ENCODE assay signal across 10 cellular contexts in genomic region chr12:47799357-47799955, GRCh38. TPM values are rescaled to one million over a fixed set of nuclear protein-coding genes. Genes with fewer than 3 reads are reported as not detected.
DNase-seq lines count a peak whose midpoint lies in the region; ATAC-seq and TF ChIP-seq lines count a peak whose summit lies in the region.
"Had no signal": no experiment of that assay in that cellular context is flagged by ENCODE, and none has a peak within 500 bp of the region (broad histone marks: within the 10 kb centered on the region; RNA-seq: fewer than 3 reads in every experiment).

No MANE protein-coding gene starts in this region.

- H3K4me1 ChIP-seq in naive thymus-derived CD4-positive, alpha-beta T cell (ENCODE audit: control insufficient read depth in 2 of 2, insufficient read depth in 2 of 2, low read length in 2 of 2) = peaks cover 16 to 55% of the 10 kb centered on the region in 2 donors
- H3K4me1 ChIP-seq in transverse colon = peaks cover 46 to 54% (median 51%) of the 10 kb centered on the region in 4 donors

- H3K9me3 ChIP-seq in naive thymus-derived CD4-positive, alpha-beta T cell (ENCODE audit: control insufficient read depth in 2 of 3, low read length in 3 of 3) = no peaks in the 10 kb centered on the region
- no peaks in the 10 kb centered on the region for H3K9me3 ChIP-seq in transverse colon

- ATAC-seq in activated CD8-positive, alpha-beta memory T cell treated with anti-CD3 and anti-CD28 coated beads, Interleukin-2, amount 10 ng/mL, durations not matched to agents 7 days and 5 days = no peak
- no peak for ATAC-seq in naive thymus-derived CD4-positive, alpha-beta T cell
- no peak for ATAC-seq in GM19035 (IDR thresholded peaks at IDR 0.05; ENCODE audit: unreplicated experiment)
- ATAC-seq in left colon = no peak

- no peaks in the 10 kb centered on the region for H3K9me3 Mint-ChIP-seq in activated CD8-positive, alpha-beta memory T cell treated with anti-CD3 and anti-CD28 coated beads, Interleukin-2, amount 10 ng/mL, durations not matched to agents 7 days and 5 days (ENCODE audit: low read depth)
- H3K9me3 Mint-ChIP-seq in endothelial cell (ENCODE audit: unreplicated experiment) = no peaks in the 10 kb centered on the region
- no peaks in the 10 kb centered on the region for H3K9me3 Mint-ChIP-seq in naive thymus-derived CD4-positive, alpha-beta T cell

- peaks cover 21% of the 10 kb centered on the region for H3K36me3 Mint-ChIP-seq in activated CD8-positive, alpha-beta memory T cell treated with anti-CD3 and anti-CD28 coated beads, Interleukin-2, amount 10 ng/mL, durations not matched to agents 7 days and 5 days
- peaks cover 28% of the 10 kb centered on the region for H3K36me3 Mint-ChIP-seq in endothelial cell (ENCODE audit: low read depth, unreplicated experiment)
- peaks cover 0 to 17% (median 9%) of the 10 kb centered on the region in 5 donors for H3K36me3 Mint-ChIP-seq in naive thymus-derived CD4-positive, alpha-beta T cell

- DNase-seq in activated CD8-positive, alpha-beta memory T cell treated with anti-CD3 and anti-CD28 coated beads, Interleukin-2, amount 10 ng/mL, durations not matched to agents 7 days and 5 days = no peak
- DNase-seq in activated CD8-positive, alpha-beta memory T cell treated with anti-CD3 and anti-CD28 coated beads, Interleukin-2, amount 50 U/mL, for 4 hours = no peak
- DNase-seq in endothelial cell (ENCODE audit: low spot score) = no peak
- DNase-seq in naive thymus-derived CD4-positive, alpha-beta T cell = no peak
- no peak for DNase-seq in transverse colon
- no peak for DNase-seq in NCI-H748 (lab: John Stamatoyannopoulos, UW; ENCODE audit: unreplicated experiment)
- no peak for DNase-seq in left colon
- DNase-seq: NCI-H1092 had no signal

- 78% methylated on average over 7 of the region's 7 CpGs; no CpG with 5 or more reads in 1 of the 2 donors for WGBS in transverse colon (ENCODE audit: low coverage in 1 of 2), 2 donors

- intact Hi-C loops in naive thymus-derived CD4-positive, alpha-beta T cell (cut with micrococcal nuclease) = no loop called here
- intact Hi-C loops in transverse colon (cut with DNase I; ENCODE audit: low total_unique reads) (no loop called here), left colon (cut with DNase I, micrococcal nuclease) (loop anchor here in 1 of 2 donors (5.0 kb wide), 1 partner anchor 38 kb away; no protein-coding TSS in a partner anchor)

- no peaks in the 10 kb centered on the region for H3K27me3 ChIP-seq in naive thymus-derived CD4-positive, alpha-beta T cell (ENCODE audit: control insufficient read depth in 2 of 2, insufficient read depth in 2 of 2, low read length in 2 of 2)
- H3K27me3 ChIP-seq in transverse colon = no peaks in the 10 kb centered on the region

- H3K27me3 Mint-ChIP-seq in activated CD8-positive, alpha-beta memory T cell treated with anti-CD3 and anti-CD28 coated beads, Interleukin-2, amount 10 ng/mL, durations not matched to agents 7 days and 5 days = no peaks in the 10 kb centered on the region
- H3K27me3 Mint-ChIP-seq in endothelial cell (ENCODE audit: unreplicated experiment) = peaks cover 32% of the 10 kb centered on the region
- H3K27me3 Mint-ChIP-seq in naive thymus-derived CD4-positive, alpha-beta T cell = no peaks in the 10 kb centered on the region

- H3K36me3 ChIP-seq in naive thymus-derived CD4-positive, alpha-beta T cell (ENCODE audit: control insufficient read depth in 2 of 3, insufficient read depth in 3 of 3, low read length in 3 of 3) = peaks cover 0 to 67% (median 28%) of the 10 kb centered on the region in 3 experiments
- peaks cover 0 to 17% (median 6%) of the 10 kb centered on the region in 4 donors for H3K36me3 ChIP-seq in transverse colon

- no peak for TF ChIP-seq EP300 in transverse colon (IDR thresholded peaks at IDR 0.05; ENCODE audit: low read depth)

- no peak overlapping the region for H3K4me3 Mint-ChIP-seq in activated CD8-positive, alpha-beta memory T cell treated with anti-CD3 and anti-CD28 coated beads, Interleukin-2, amount 10 ng/mL, durations not matched to agents 7 days and 5 days
- H3K4me3 Mint-ChIP-seq in endothelial cell (ENCODE audit: unreplicated experiment) = no peak overlapping the region
- no peak overlapping the region for H3K4me3 Mint-ChIP-seq in naive thymus-derived CD4-positive, alpha-beta T cell

- TF ChIP-seq CTCF in endothelial cell (IDR thresholded peaks at IDR 0.05; ENCODE audit: unreplicated experiment) (no peak), transverse colon (IDR thresholded peaks at IDR 0.05) (no peak)

- TF ChIP-seq POLR2A in transverse colon (IDR thresholded peaks at IDR 0.05) = no peak

- peaks cover 49% of the 10 kb centered on the region for H3K4me1 Mint-ChIP-seq in activated CD8-positive, alpha-beta memory T cell treated with anti-CD3 and anti-CD28 coated beads, Interleukin-2, amount 10 ng/mL, durations not matched to agents 7 days and 5 days
- H3K4me1 Mint-ChIP-seq in endothelial cell (ENCODE audit: unreplicated experiment) = peaks cover 63% of the 10 kb centered on the region
- H3K4me1 Mint-ChIP-seq in naive thymus-derived CD4-positive, alpha-beta T cell = peaks cover 37 to 67% (median 60%) of the 10 kb centered on the region in 7 donors

- CTCF ChIA-PET in activated CD8-positive, alpha-beta memory T cell treated with anti-CD3 and anti-CD28 coated beads, Interleukin-2, amount 10 ng/mL, durations not matched to agents 7 days and 5 days (lab: Charles Lee) = interaction anchor here (1.7 to 27.3 kb wide), 4 partner anchors 10 to 34 kb away, joined by 4 to 775 read pairs (median 34); partner anchors contain the start of gene HDAC7
- CTCF ChIA-PET in naive thymus-derived CD4-positive, alpha-beta T cell (lab: Charles Lee) = interaction anchor here (1.0 to 4.6 kb wide), 3 partner anchors 14 to 84 kb away, joined by 3 to 62 read pairs (median 4); no protein-coding TSS in a partner anchor

- peak overlapping the region; percentile 22 for H3K27ac ChIP-seq in naive thymus-derived CD4-positive, alpha-beta T cell (ENCODE audit: low read depth, low read length)
- peak overlapping the region; percentile 17 to 72 (median 42) for H3K27ac ChIP-seq in transverse colon
- H3K27ac ChIP-seq: epithelial cell of prostate had no signal

- H3K4me3 ChIP-seq in naive thymus-derived CD4-positive, alpha-beta T cell (ENCODE audit: low read length) = no peak overlapping the region
- no peak overlapping the region for H3K4me3 ChIP-seq in transverse colon

- in situ Hi-C loops in transverse colon (cut with MboI; ENCODE audit: low pct_ligation_motif_present in 1 of 4, low pct_unique_long_range_greater_than_20kb in 1 of 4, low sequenced_read_pairs in 3 of 4) = no loop called here

- peak overlapping the region; percentile 58 for H3K27ac Mint-ChIP-seq in activated CD8-positive, alpha-beta memory T cell treated with anti-CD3 and anti-CD28 coated beads, Interleukin-2, amount 10 ng/mL, durations not matched to agents 7 days and 5 days
- H3K27ac Mint-ChIP-seq in endothelial cell (ENCODE audit: unreplicated experiment) = peak overlapping the region; percentile 52
- peak overlapping the region; percentile 37 to 72 (median 44) for H3K27ac Mint-ChIP-seq in naive thymus-derived CD4-positive, alpha-beta T cell

- POLR2A ChIA-PET in naive thymus-derived CD4-positive, alpha-beta T cell (lab: Charles Lee) = interaction anchor here (0.6 to 1.3 kb wide), 6 partner anchors 9 to 37 kb away, joined by 3 read pairs; no protein-coding TSS in a partner anchor

RNA-seq across cellular contexts. Expression of gene HDAC7, which starts 20.2 kb away (rescaled TPM):
- 100 to 1,000 TPM; 226 to 284 TPM for total RNA-seq in activated CD8-positive, alpha-beta memory T cell treated with anti-CD3 and anti-CD28 coated beads, Interleukin-2, amount 10 ng/mL, durations not matched to agents 7 days and 5 days
- total RNA-seq in endothelial cell (ENCODE audit: unreplicated experiment) (387 TPM), transverse colon (100 to 1,000 TPM in 1 of 4 donors, 10 to 100 TPM in 3; 19.4 to 133 (median 28.3) TPM), left colon (10 to 100 TPM; 21.6 to 25.6 TPM)
- 100 to 1,000 TPM; 150 to 194 (median 188) TPM for total RNA-seq in naive thymus-derived CD4-positive, alpha-beta T cell
- 10 to 100 TPM; 16.7 to 36.7 TPM for polyA plus RNA-seq in naive thymus-derived CD4-positive, alpha-beta T cell

RNA-seq across cellular contexts. Expression of gene SLC48A1, which starts 26.4 kb away (rescaled TPM):
- 10 to 100 TPM; 13.9 to 18.5 TPM for total RNA-seq in activated CD8-positive, alpha-beta memory T cell treated with anti-CD3 and anti-CD28 coated beads, Interleukin-2, amount 10 ng/mL, durations not matched to agents 7 days and 5 days
- total RNA-seq in endothelial cell (ENCODE audit: unreplicated experiment) (65.5 TPM), transverse colon (10 to 100 TPM; 19.9 to 76.7 (median 23.1) TPM), left colon (10 to 100 TPM; 18.1 to 18.9 TPM)
- total RNA-seq in naive thymus-derived CD4-positive, alpha-beta T cell = 10 to 100 TPM in 2 of 5 experiments, 1 to 10 TPM in 3; 6.7 to 14.3 (median 10.0) TPM
- 10 to 100 TPM; 12.5 to 15.6 TPM for polyA plus RNA-seq in naive thymus-derived CD4-positive, alpha-beta T cell

RNA-seq across cellular contexts. Expression of gene RAPGEF3, which starts 40.8 kb away (rescaled TPM):
- total RNA-seq in activated CD8-positive, alpha-beta memory T cell treated with anti-CD3 and anti-CD28 coated beads, Interleukin-2, amount 10 ng/mL, durations not matched to agents 7 days and 5 days = 1 to 10 TPM; 1.5 to 1.9 TPM
- total RNA-seq in endothelial cell (ENCODE audit: unreplicated experiment) (81.5 TPM), transverse colon (10 to 100 TPM in 2 of 4 donors, 1 to 10 TPM in 2; 8.1 to 51.7 (median 24.6) TPM), left colon (1 to 10 TPM; 8.5 to 9.7 TPM)
- total RNA-seq in naive thymus-derived CD4-positive, alpha-beta T cell = 1 to 10 TPM in 2 of 5 experiments, under 1 TPM in 2, not detected in 1; 0.08 to 1.9 (median 1.1) TPM
- under 1 TPM in 1 of 2 donors, not detected in 1; 0.15 TPM for polyA plus RNA-seq in naive thymus-derived CD4-positive, alpha-beta T cell
